Comparison of ENCODE assay signal across 16 cellular contexts in the genomic region with DNA sequence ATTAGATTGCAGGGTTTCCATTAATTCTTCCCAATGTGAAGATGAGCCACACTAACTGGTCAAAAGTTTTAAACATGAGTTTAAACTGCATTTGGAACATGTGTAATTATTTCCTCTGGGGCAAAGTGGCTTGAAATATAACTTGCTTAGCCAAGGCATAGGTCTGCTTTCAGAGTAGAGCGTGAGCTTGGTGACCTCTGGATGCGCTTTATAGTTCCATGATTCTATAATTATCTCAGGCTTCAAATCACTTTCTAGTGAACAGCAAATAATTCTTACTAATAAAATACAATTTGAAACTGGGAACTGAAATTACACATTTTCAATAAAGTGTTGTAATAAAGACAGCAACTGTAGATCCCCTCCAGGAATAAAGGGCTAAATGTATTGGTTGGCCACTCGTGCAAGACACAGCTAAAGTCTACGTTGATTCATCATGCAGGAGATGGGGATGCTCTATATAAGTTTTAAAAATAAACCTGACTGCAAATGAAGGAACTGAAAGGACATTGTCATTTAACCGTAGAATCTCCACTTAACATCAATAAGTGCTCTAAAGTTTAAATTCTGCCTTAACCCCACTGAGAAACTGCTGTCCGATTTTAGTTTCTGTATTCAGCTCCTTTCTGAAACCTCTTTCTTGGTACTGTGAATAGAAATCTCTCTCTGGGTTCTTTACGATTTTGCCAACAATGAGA.
DNase-seq lines count a peak whose midpoint lies in the region; ATAC-seq and TF ChIP-seq lines count a peak whose summit lies in the region.
"Had no signal": no experiment of that assay in that cellular context is flagged by ENCODE, and none has a peak within 500 bp of the region (broad histone marks: within the 10 kb centered on the region; RNA-seq: fewer than 3 reads in every experiment).

No MANE protein-coding gene starts in this region.

- CTCF ChIA-PET in RWPE1 (lab: Yijun Ruan, JAX) = no interaction called here

- H3K4me3 ChIP-seq in OCI-LY3 (ENCODE audit: low read length) (peak overlapping the region; percentile 58), SJCRH30 (no peak overlapping the region), Peyer's patch (no peak overlapping the region)
- H3K4me3 ChIP-seq: coronary artery had no signal

- H3K79me2 ChIP-seq in OCI-LY3 (ENCODE audit: low read length) = no peaks in the 10 kb centered on the region

- DNase-seq in RWPE1 (ENCODE audit: low spot score) = no peak
- no peak for DNase-seq in SJCRH30
- DNase-seq in Peyer's patch = no peak
- no peak for DNase-seq in GDM1 (lab: John Stamatoyannopoulos, UW)
- DNase-seq: activated naive CD8-positive, alpha-beta T cell treated with anti-CD3 and anti-CD28 coated beads, Interleukin-2, amount 50 U/mL, for 24 hours; GOT3; NCI-H226; Right ventricle myocardium superior; stimulated activated naive CD8-positive, alpha-beta T cell treated with anti-CD3 and anti-CD28 coated beads, Interleukin-15, Interleukin-2, amounts not matched to agents 100 U/mL and 50 U/mL, for 24 hours had no signal

- H2AFZ ChIP-seq in OCI-LY3 (ENCODE audit: low read depth, low read length) = no peak overlapping the region

- ATAC-seq in GM18519 (IDR thresholded peaks at IDR 0.05; ENCODE audit: low FRiP score, unreplicated experiment) (peak; percentile 88), GM21528 (IDR thresholded peaks at IDR 0.05; ENCODE audit: low FRiP score, unreplicated experiment) (peak; percentile 58), HG03064 (IDR thresholded peaks at IDR 0.05; ENCODE audit: low read depth, unreplicated experiment) (peak; percentile 79)
- ATAC-seq: activated naive CD8-positive, alpha-beta T cell treated with anti-CD3 and anti-CD28 coated beads, Interleukin-2, amount 50 U/mL, for 24 hours; stimulated activated naive CD8-positive, alpha-beta T cell treated with anti-CD3 and anti-CD28 coated beads, Interleukin-15, Interleukin-2, amounts not matched to agents 100 U/mL and 50 U/mL, for 24 hours had no signal

- no peak overlapping the region for H3K9ac ChIP-seq in OCI-LY3 (ENCODE audit: low read length)

- no peaks in the 10 kb centered on the region for H3K36me3 ChIP-seq in OCI-LY3 (replicated peaks; ENCODE audit: low read depth, low read length)
- no peaks in the 10 kb centered on the region for H3K36me3 ChIP-seq in SJCRH30
- no peaks in the 10 kb centered on the region for H3K36me3 ChIP-seq in Peyer's patch

- H3K4me2 ChIP-seq in OCI-LY3 (ENCODE audit: low read length) = peak overlapping the region; percentile 74

- H3K9me3 ChIP-seq in OCI-LY3 (ENCODE audit: insufficient read depth, low read length) (no peaks in the 10 kb centered on the region), SJCRH30 (replicated peaks) (no peaks in the 10 kb centered on the region), Peyer's patch (no peaks in the 10 kb centered on the region)

- TF ChIP-seq CTCF in OCI-LY3 (IDR thresholded peaks at IDR 0.05; ENCODE audit: low read depth, low read length) = no peak
- TF ChIP-seq CTCF in RWPE1 (conservative IDR thresholded peaks at IDR 0.05; ENCODE audit: low read depth) = no peak
- no peak for TF ChIP-seq CTCF in Peyer's patch (IDR thresholded peaks at IDR 0.05)

- no peaks in the 10 kb centered on the region for H4K20me1 ChIP-seq in OCI-LY3 (ENCODE audit: insufficient read depth, low read length)

- peaks cover 28% of the 10 kb centered on the region for H3K4me1 ChIP-seq in OCI-LY3 (ENCODE audit: low read length)
- H3K4me1 ChIP-seq in SJCRH30 = no peaks in the 10 kb centered on the region
- no peaks in the 10 kb centered on the region for H3K4me1 ChIP-seq in Peyer's patch

- no peak for TF ChIP-seq POLR2A in Peyer's patch (IDR thresholded peaks at IDR 0.05)

- H3K27me3 ChIP-seq in OCI-LY3 (ENCODE audit: low read depth, low read length) (peaks cover 8% of the 10 kb centered on the region; the same call in 1 of the 2 replicates), SJCRH30 (no peaks in the 10 kb centered on the region), Peyer's patch (no peaks in the 10 kb centered on the region)

- POLR2A ChIA-PET in RWPE1 (lab: Yijun Ruan, JAX; ENCODE audit: low non-redundant PET) = no interaction called here

- peak overlapping the region; percentile 54 for H3K27ac ChIP-seq in OCI-LY3 (ENCODE audit: low read length)
- H3K27ac ChIP-seq in RWPE1 = no peak overlapping the region
- no peak overlapping the region for H3K27ac ChIP-seq in SJCRH30
- no peak overlapping the region for H3K27ac ChIP-seq in Peyer's patch
- H3K27ac ChIP-seq: C4-2B, coronary artery, VCaP had no signal
